ENCODE assay signal across 17 cellular contexts in genomic region chr1:30063621-30064280, GRCh38.
DNase-seq lines count a peak whose midpoint lies in the region; ATAC-seq and TF ChIP-seq lines count a peak whose summit lies in the region.
"Had no signal": no experiment of that assay in that cellular context is flagged by ENCODE, and none has a peak within 500 bp of the region (broad histone marks: within the 10 kb centered on the region; RNA-seq: fewer than 3 reads in every experiment).

No MANE protein-coding gene starts in this region.

- H3K27me3 ChIP-seq in PC-9 (ENCODE audit: insufficient read depth, low read depth) (no peaks in the 10 kb centered on the region), upper lobe of right lung (no peaks in the 10 kb centered on the region), testis (no peaks in the 10 kb centered on the region)

- H2AFZ ChIP-seq in PC-9 = no peak overlapping the region
- H2AFZ ChIP-seq: GM23338 had no signal

- H3K36me3 ChIP-seq in PC-9 (ENCODE audit: low read depth) (no peaks in the 10 kb centered on the region), upper lobe of right lung (no peaks in the 10 kb centered on the region), testis (ENCODE audit: low read depth, missing control alignments) (no peaks in the 10 kb centered on the region)

- peaks cover 24% of the 10 kb centered on the region; the same call in 1 of the 2 replicates for H3F3A ChIP-seq in PC-9 (ENCODE audit: insufficient read depth, low read depth)

- ATAC-seq in upper lobe of right lung = no peak
- no peak for ATAC-seq in HG03565 (IDR thresholded peaks at IDR 0.05; ENCODE audit: unreplicated experiment)
- no peak for ATAC-seq in HG03571 (IDR thresholded peaks at IDR 0.05; ENCODE audit: unreplicated experiment)
- ATAC-seq: A549, GM23338, K562 had no signal

- H3K4me3 ChIP-seq in PC-9 (no peak overlapping the region), upper lobe of right lung (no peak overlapping the region), testis (no peak overlapping the region)
- H3K4me3 ChIP-seq: A549, GM23338, K562 had no signal

- intact Hi-C loops in PC-9 (cut with micrococcal nuclease; ENCODE audit: unreplicated experiment) (no loop called here), upper lobe of right lung (cut with DNase I) (no loop called here), testis (cut with DNase I; ENCODE audit: low total_unique reads) (no loop called here)

- H3K27ac ChIP-seq in PC-9 (peak overlapping the region; percentile 49), upper lobe of right lung (no peak overlapping the region), testis (no peak overlapping the region)
- H3K27ac ChIP-seq: A549, C4-2B, HL-60 had no signal

- POLR2A ChIA-PET in PC-9 (lab: Charles Lee; ENCODE audit: unreplicated experiment) = no interaction called here

- H3K79me2 ChIP-seq in PC-9 (ENCODE audit: low read depth) = no peaks in the 10 kb centered on the region

- no peaks in the 10 kb centered on the region for H3K9me3 ChIP-seq in PC-9 (ENCODE audit: insufficient read depth, low read depth)
- H3K9me3 ChIP-seq in upper lobe of right lung = no peaks in the 10 kb centered on the region
- no peaks in the 10 kb centered on the region for H3K9me3 ChIP-seq in testis
- H3K9me3 ChIP-seq: A549, Caco-2 had no signal

- H3K4me1 ChIP-seq in PC-9 (replicated peaks; ENCODE audit: insufficient read depth) = peaks cover 36% of the 10 kb centered on the region
- H3K4me1 ChIP-seq in upper lobe of right lung = no peaks in the 10 kb centered on the region
- H3K4me1 ChIP-seq in testis = no peaks in the 10 kb centered on the region
- H3K4me1 ChIP-seq: Caco-2 had no signal

- no peak for TF ChIP-seq POLR2A in testis (IDR thresholded peaks at IDR 0.05)

- 80 to 89% methylated on average over 7 of the region's 7 CpGs for WGBS in testis, 2 donors

- CTCF ChIA-PET in PC-9 (lab: Charles Lee) = interaction anchor here (0.6 kb wide), 1 partner anchor 39 kb away, joined by 3 read pairs; no protein-coding TSS in a partner anchor

- peak; percentile 48 for DNase-seq in EH (ENCODE audit: low read depth)
- DNase-seq in HT1080 (ENCODE audit: low read depth) = peak; percentile 8
- DNase-seq in PC-9 = peak; percentile 12 to 71
- peak; percentile 15 for DNase-seq in upper lobe of right lung
- DNase-seq in testis = no peak
- DNase-seq: AML-193; Caco-2; CD4-positive, alpha-beta T cell; HCEC 1CT; IMR-90 had no signal

- H3K4me2 ChIP-seq in PC-9 = peak overlapping the region; percentile 38
- H3K4me2 ChIP-seq: A549, GM23338 had no signal

- H4K20me1 ChIP-seq in PC-9 (ENCODE audit: insufficient read depth) = no peaks in the 10 kb centered on the region

- TF ChIP-seq CTCF in PC-9 (conservative IDR thresholded peaks at IDR 0.05) = no peak
- no peak for TF ChIP-seq CTCF in upper lobe of right lung (IDR thresholded peaks at IDR 0.05)
- no peak for TF ChIP-seq CTCF in testis (IDR thresholded peaks at IDR 0.05)

- BruUV-seq in PC-9 (replicated peaks; lab: Mats Ljungman, UMichigan) = no TSS peak

- H3K9me2 ChIP-seq in PC-9 (ENCODE audit: insufficient read depth) = no peaks in the 10 kb centered on the region
